Comparison of ENCODE assay signal across 2 cellular contexts in genomic region chr2:11871421-11871820, GRCh38.
TF ChIP-seq lines count a peak whose summit lies in the region.

No MANE protein-coding gene starts in this region.

TF ChIP-seq in HepG2, 621 proteins besides CTCF, POLR2A, EP300 and RAD21:
- TF ChIP-seq ZNF296 (CRISPR knock-in tag; conservative IDR thresholded peaks at IDR 0.05) (no peak), MNT (IDR thresholded peaks at IDR 0.05) (peak; percentile 70; the same call in 1 of the 2 replicates)

TF ChIP-seq in K562, 482 proteins besides CTCF, POLR2A, EP300 and RAD21:
- TF ChIP-seq ZBTB9 (CRISPR knock-in tag; IDR thresholded peaks at IDR 0.05) (no peak), HNRNPK (IDR thresholded peaks at IDR 0.05; ENCODE audit: low read depth, low read length, poor library complexity, severe bottlenecking) (no peak), ZNF324 (CRISPR knock-in tag; IDR thresholded peaks at IDR 0.05) (no peak), ZNF561 (CRISPR knock-in tag; conservative IDR thresholded peaks at IDR 0.05) (no peak), NR4A1 (CRISPR knock-in tag; IDR thresholded peaks at IDR 0.05) (0 out of 2 replicates have a peak, but pooled peaks have one; percentile 29), NR4A1 (tag; IDR thresholded peaks at IDR 0.05) (no peak), ZNF785 (CRISPR knock-in tag; IDR thresholded peaks at IDR 0.05) (no peak)
